7 cellular contexts compared by ENCODE assay signal in genomic region chr12:111767362-111768158, GRCh38. TPM values are rescaled to one million over a fixed set of nuclear protein-coding genes. Genes with fewer than 3 reads are reported as not detected.
DNase-seq lines count a peak whose midpoint lies in the region; ATAC-seq and TF ChIP-seq lines count a peak whose summit lies in the region.

No MANE protein-coding gene starts in this region.

- no peak for TF ChIP-seq CTCF in foreskin fibroblast (IDR thresholded peaks at IDR 0.05; ENCODE audit: low read depth, low read length)
- no peak for TF ChIP-seq CTCF in ovary (IDR thresholded peaks at IDR 0.05)

- no peaks in the 10 kb centered on the region for H3K36me3 Mint-ChIP-seq in T-cell

- POLR2A ChIA-PET in T-cell (lab: Charles Lee), result interaction anchor here in 1 of 2 donors (0.6 kb wide), 1 partner anchor 1693 kb away, joined by 3 read pairs; no protein-coding TSS in a partner anchor

- no peaks in the 10 kb centered on the region for H3F3A ChIP-seq in GM23248 (ENCODE audit: insufficient read depth)

- H3K27ac ChIP-seq in GM23248 (no peak overlapping the region), ovary (peak overlapping the region; percentile 68 to 85)

- no peaks in the 10 kb centered on the region for H3K36me3 ChIP-seq in GM23248 (ENCODE audit: low read depth)
- no peaks in the 10 kb centered on the region for H3K36me3 ChIP-seq in ovary

- H4K20me1 ChIP-seq in GM23248 (ENCODE audit: insufficient read depth), result no peaks in the 10 kb centered on the region

- H3K27me3 Mint-ChIP-seq in T-cell, result peaks cover 25 to 53% of the 10 kb centered on the region in 2 donors

- DNase-seq in GM23248 (peak; percentile 57), T-cell (no peak), foreskin fibroblast (peak; percentile 9 to 67), ovary (peak in 2 of 5 donors; percentile 17 to 53)
- no peak for DNase-seq in activated CD4-positive, CD25-positive, alpha-beta regulatory T cell (lab: John Stamatoyannopoulos, UW)

- TF ChIP-seq EP300 in ovary (IDR thresholded peaks at IDR 0.05), result no peak

- H3K9ac ChIP-seq in GM23248, result peak overlapping the region; percentile 73

- peaks cover 11 to 18% (median 15%) of the 10 kb centered on the region in 3 donors for H3K4me1 Mint-ChIP-seq in T-cell

- TF ChIP-seq POLR2A in ovary (IDR thresholded peaks at IDR 0.05), result no peak

- intact Hi-C loops in ovary (cut with DNase I), result no loop called here

- H3K27ac Mint-ChIP-seq in T-cell, result no peak overlapping the region

- no peak for ATAC-seq in T-cell (replicated peaks in 1 of 4)
- no peak for ATAC-seq in GM21515 (IDR thresholded peaks at IDR 0.05; ENCODE audit: unreplicated experiment)
- no peak for ATAC-seq in GM18502 (IDR thresholded peaks at IDR 0.05; ENCODE audit: poor library complexity, unreplicated experiment)

- CTCF ChIA-PET in T-cell (lab: Charles Lee), result interaction anchor here in 1 of 2 donors (0.6 kb wide), 1 partner anchor 177 kb away, joined by 6 read pairs; no protein-coding TSS in a partner anchor

- no peaks in the 10 kb centered on the region for H3K9me3 Mint-ChIP-seq in T-cell

- H3K9me3 ChIP-seq in GM23248 (ENCODE audit: low read depth), result no peaks in the 10 kb centered on the region
- no peaks in the 10 kb centered on the region for H3K9me3 ChIP-seq in ovary

- WGBS in GM23248 (ENCODE audit: low coverage in 1 of 2, low lambda C conversion rate in 2 of 2, missing lambda C conversion rate in 2 of 2), 2 experiments, result 12 to 14% methylated on average over 18 of the region's 18 CpGs
- 6 to 9% (median 8%) methylated on average over 18 of the region's 18 CpGs for WGBS in ovary, 3 donors

- in situ Hi-C loops in GM23248 (cut with MboI), result no loop called here

- peak overlapping the region; percentile 93 for H2AFZ ChIP-seq in GM23248

- H3K27me3 ChIP-seq in GM23248 (replicated peaks; ENCODE audit: insufficient read depth), result no peaks in the 10 kb centered on the region; the same call in 1 of the 2 replicates
- no peaks in the 10 kb centered on the region for H3K27me3 ChIP-seq in ovary

- H3K4me3 Mint-ChIP-seq in T-cell, result peak overlapping the region; percentile 70 to 87 (median 78)

- H3K9me2 ChIP-seq in GM23248 (ENCODE audit: insufficient read depth), result no peaks in the 10 kb centered on the region

- H3K4me1 ChIP-seq in GM23248 (ENCODE audit: insufficient read depth) (no peaks in the 10 kb centered on the region), ovary (ENCODE audit: insufficient read depth) (peaks cover 13% of the 10 kb centered on the region)

- H3K4me3 ChIP-seq in GM23248 (peak overlapping the region; percentile 75), foreskin fibroblast (ENCODE audit: low read depth in 1 of 2, low read length in 2 of 2) (peak overlapping the region; percentile 50 to 74), ovary (peak overlapping the region; percentile 54)

- H3K4me2 ChIP-seq in GM23248 (ENCODE audit: unreplicated experiment), result peak overlapping the region; percentile 88

- H3K79me2 ChIP-seq in GM23248 (ENCODE audit: insufficient read depth), result no peaks in the 10 kb centered on the region

RNA-seq across cellular contexts. Expression of gene ALDH2, which starts 0.8 kb away (rescaled TPM):
- total RNA-seq in GM23248 (2014; rRNA removed; shearing (Covaris generic)), result 21.7 and 22.3 TPM in 2 replicates
- polyA plus RNA-seq in GM23248 (2016; fragmentation: Nextera tagmentation; extraction: Ambion mirVana) (38.5 and 41.2 TPM in 2 replicates), ovary (100 to 1,000 TPM in 1 of 2 donors, 10 to 100 TPM in 1; 59.2 to 115 TPM)
- total RNA-seq in T-cell (1 to 10 TPM; 1.3 to 3.5 (median 2.5) TPM), ovary (100 to 1,000 TPM in 5 of 7 donors, 10 to 100 TPM in 2; 46.7 to 154 (median 120) TPM)

Comparison
In these comparisons a context has a peak if more than half of its experiments do, and no peak if none do; other contexts are left out.
1. DNase-seq: peak in GM23248 (single experiment) and foreskin fibroblast (2 of 2); none in T-cell (0 of 34) and activated CD4-positive, CD25-positive, alpha-beta regulatory T cell (0 of 4).
2. Peak in every context shown above with its lines, with median percentiles within 50 percentile points of each other: H3K4me3 ChIP-seq.